ENCODE assay signal across 4 cellular contexts in genomic region chr1:167826127-167826526, GRCh38.
A peak's percentile ranks its signal among the peaks of the same experiment; 100 is the strongest.
TF ChIP-seq lines count a peak whose summit lies in the region.

No MANE protein-coding gene starts in this region.

TF ChIP-seq in GM23338, 12 proteins besides CTCF, POLR2A, EP300 and RAD21 (continues in another document):
- no peak for TF ChIP-seq EZH2phosphoT487 (IDR thresholded peaks at IDR 0.05; ENCODE audit: unreplicated experiment)
- TF ChIP-seq POLR2AphosphoS5 (IDR thresholded peaks at IDR 0.05; ENCODE audit: low read depth) = no peak
- TF ChIP-seq NANOG (IDR thresholded peaks at IDR 0.05; ENCODE audit: borderline replicate concordance) = no peak
- no peak for TF ChIP-seq EZH2 (IDR thresholded peaks at IDR 0.05; ENCODE audit: low read depth, unreplicated experiment)
- no peak for TF ChIP-seq STAT1 (IDR thresholded peaks at IDR 0.05; ENCODE audit: unreplicated experiment)
- TF ChIP-seq JUNB (IDR thresholded peaks at IDR 0.05; ENCODE audit: unreplicated experiment) = no peak
- TF ChIP-seq, protein P1, sequence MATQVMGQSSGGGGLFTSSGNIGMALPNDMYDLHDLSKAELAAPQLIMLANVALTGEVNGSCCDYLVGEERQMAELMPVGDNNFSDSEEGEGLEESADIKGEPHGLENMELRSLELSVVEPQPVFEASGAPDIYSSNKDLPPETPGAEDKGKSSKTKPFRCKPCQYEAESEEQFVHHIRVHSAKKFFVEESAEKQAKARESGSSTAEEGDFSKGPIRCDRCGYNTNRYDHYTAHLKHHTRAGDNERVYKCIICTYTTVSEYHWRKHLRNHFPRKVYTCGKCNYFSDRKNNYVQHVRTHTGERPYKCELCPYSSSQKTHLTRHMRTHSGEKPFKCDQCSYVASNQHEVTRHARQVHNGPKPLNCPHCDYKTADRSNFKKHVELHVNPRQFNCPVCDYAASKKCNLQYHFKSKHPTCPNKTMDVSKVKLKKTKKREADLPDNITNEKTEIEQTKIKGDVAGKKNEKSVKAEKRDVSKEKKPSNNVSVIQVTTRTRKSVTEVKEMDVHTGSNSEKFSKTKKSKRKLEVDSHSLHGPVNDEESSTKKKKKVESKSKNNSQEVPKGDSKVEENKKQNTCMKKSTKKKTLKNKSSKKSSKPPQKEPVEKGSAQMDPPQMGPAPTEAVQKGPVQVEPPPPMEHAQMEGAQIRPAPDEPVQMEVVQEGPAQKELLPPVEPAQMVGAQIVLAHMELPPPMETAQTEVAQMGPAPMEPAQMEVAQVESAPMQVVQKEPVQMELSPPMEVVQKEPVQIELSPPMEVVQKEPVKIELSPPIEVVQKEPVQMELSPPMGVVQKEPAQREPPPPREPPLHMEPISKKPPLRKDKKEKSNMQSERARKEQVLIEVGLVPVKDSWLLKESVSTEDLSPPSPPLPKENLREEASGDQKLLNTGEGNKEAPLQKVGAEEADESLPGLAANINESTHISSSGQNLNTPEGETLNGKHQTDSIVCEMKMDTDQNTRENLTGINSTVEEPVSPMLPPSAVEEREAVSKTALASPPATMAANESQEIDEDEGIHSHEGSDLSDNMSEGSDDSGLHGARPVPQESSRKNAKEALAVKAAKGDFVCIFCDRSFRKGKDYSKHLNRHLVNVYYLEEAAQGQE (IDR thresholded peaks at IDR 0.05; ENCODE audit: unreplicated experiment) = no peak
- TF ChIP-seq, protein P2, sequence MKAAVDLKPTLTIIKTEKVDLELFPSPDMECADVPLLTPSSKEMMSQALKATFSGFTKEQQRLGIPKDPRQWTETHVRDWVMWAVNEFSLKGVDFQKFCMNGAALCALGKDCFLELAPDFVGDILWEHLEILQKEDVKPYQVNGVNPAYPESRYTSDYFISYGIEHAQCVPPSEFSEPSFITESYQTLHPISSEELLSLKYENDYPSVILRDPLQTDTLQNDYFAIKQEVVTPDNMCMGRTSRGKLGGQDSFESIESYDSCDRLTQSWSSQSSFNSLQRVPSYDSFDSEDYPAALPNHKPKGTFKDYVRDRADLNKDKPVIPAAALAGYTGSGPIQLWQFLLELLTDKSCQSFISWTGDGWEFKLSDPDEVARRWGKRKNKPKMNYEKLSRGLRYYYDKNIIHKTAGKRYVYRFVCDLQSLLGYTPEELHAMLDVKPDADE (IDR thresholded peaks at IDR 0.05) = no peak
- no peak for TF ChIP-seq ZNF114 (CRISPR knock-in tag; IDR thresholded peaks at IDR 0.05)

TF ChIP-seq in IMR-90, 13 proteins besides CTCF, POLR2A, EP300 and RAD21:
- TF ChIP-seq RCOR1 (IDR thresholded peaks at IDR 0.05; ENCODE audit: insufficient replicate concordance, low read length) = no peak
- no peak for TF ChIP-seq MAFK (IDR thresholded peaks at IDR 0.05; ENCODE audit: low read depth, low read length)
- TF ChIP-seq FOS (IDR thresholded peaks at IDR 0.05; ENCODE audit: low read depth, low read length) = no peak
- TF ChIP-seq NFE2L2 (IDR thresholded peaks at IDR 0.05; ENCODE audit: low read depth, low read length) = no peak
- no peak for TF ChIP-seq MXI1 (IDR thresholded peaks at IDR 0.05; ENCODE audit: borderline replicate concordance, low read depth, low read length)
- no peak for TF ChIP-seq CHD1 (IDR thresholded peaks at IDR 0.05; ENCODE audit: low read depth, low read length)
- TF ChIP-seq SMC3 (IDR thresholded peaks at IDR 0.05; ENCODE audit: low read depth, low read length) = no peak
- TF ChIP-seq USF2 (IDR thresholded peaks at IDR 0.05; ENCODE audit: low read depth, low read length) = no peak
- TF ChIP-seq RFX5 (IDR thresholded peaks at IDR 0.05; ENCODE audit: low read depth, low read length) = no peak
- TF ChIP-seq BHLHE40 (IDR thresholded peaks at IDR 0.05; ENCODE audit: low read depth, low read length) = no peak
- TF ChIP-seq ELK1 (IDR thresholded peaks at IDR 0.05; ENCODE audit: borderline replicate concordance, low read depth, low read length) = no peak
- TF ChIP-seq MAZ (IDR thresholded peaks at IDR 0.05; ENCODE audit: borderline replicate concordance, low read depth, low read length) = no peak
- TF ChIP-seq CEBPB (IDR thresholded peaks at IDR 0.05; ENCODE audit: low read depth, low read length) = no peak

TF ChIP-seq in K562, 482 proteins besides CTCF, POLR2A, EP300 and RAD21 (continues in another document):
- TF ChIP-seq MAFF (IDR thresholded peaks at IDR 0.05; ENCODE audit: low read length) (no peak), FIP1L1 (IDR thresholded peaks at IDR 0.05; ENCODE audit: low read depth, low read length, poor library complexity, severe bottlenecking) (no peak), CXXC5 (CRISPR knock-in tag; IDR thresholded peaks at IDR 0.05) (peak; percentile 50), MYNN (IDR thresholded peaks at IDR 0.05) (no peak), MYNN (CRISPR knock-in tag; IDR thresholded peaks at IDR 0.05) (no peak), ERF (CRISPR knock-in tag; IDR thresholded peaks at IDR 0.05) (no peak), CEBPG (CRISPR knock-in tag; IDR thresholded peaks at IDR 0.05) (no peak), CEBPG (tag; conservative IDR thresholded peaks at IDR 0.05 in 1 of 2, IDR thresholded peaks at IDR 0.05 in 1 of 2) (no peak), ZBTB17 (CRISPR knock-in tag; IDR thresholded peaks at IDR 0.05) (0 out of 2 replicates have a peak, but pooled peaks have one; percentile 16), KLF6 (CRISPR knock-in tag; IDR thresholded peaks at IDR 0.05; ENCODE audit: borderline replicate concordance) (0 out of 2 replicates have a peak, but pooled peaks have one; percentile 36), TEAD2 (tag; IDR thresholded peaks at IDR 0.05) (no peak), ESRRB (CRISPR knock-in tag; IDR thresholded peaks at IDR 0.05; ENCODE audit: borderline replicate concordance) (no peak), SMARCC2 (IDR thresholded peaks at IDR 0.05; ENCODE audit: low read depth) (no peak), TAL1 (IDR thresholded peaks at IDR 0.05) (no peak), SMARCA5 (IDR thresholded peaks at IDR 0.05) (no peak), MLLT1 (IDR thresholded peaks at IDR 0.05) (no peak), SNAPC5 (CRISPR knock-in tag; IDR thresholded peaks at IDR 0.05) (no peak), MCM3 (IDR thresholded peaks at IDR 0.05) (no peak)
- TF ChIP-seq, protein P3, sequence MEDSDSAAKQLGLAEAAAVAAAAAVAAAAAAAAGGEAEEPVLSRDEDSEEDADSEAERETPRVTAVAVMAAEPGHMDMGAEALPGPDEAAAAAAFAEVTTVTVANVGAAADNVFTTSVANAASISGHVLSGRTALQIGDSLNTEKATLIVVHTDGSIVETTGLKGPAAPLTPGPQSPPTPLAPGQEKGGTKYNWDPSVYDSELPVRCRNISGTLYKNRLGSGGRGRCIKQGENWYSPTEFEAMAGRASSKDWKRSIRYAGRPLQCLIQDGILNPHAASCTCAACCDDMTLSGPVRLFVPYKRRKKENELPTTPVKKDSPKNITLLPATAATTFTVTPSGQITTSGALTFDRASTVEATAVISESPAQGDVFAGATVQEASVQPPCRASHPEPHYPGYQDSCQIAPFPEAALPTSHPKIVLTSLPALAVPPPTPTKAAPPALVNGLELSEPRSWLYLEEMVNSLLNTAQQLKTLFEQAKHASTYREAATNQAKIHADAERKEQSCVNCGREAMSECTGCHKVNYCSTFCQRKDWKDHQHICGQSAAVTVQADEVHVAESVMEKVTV (CRISPR knock-in tag; IDR thresholded peaks at IDR 0.05) = no peak
- TF ChIP-seq, protein P4, sequence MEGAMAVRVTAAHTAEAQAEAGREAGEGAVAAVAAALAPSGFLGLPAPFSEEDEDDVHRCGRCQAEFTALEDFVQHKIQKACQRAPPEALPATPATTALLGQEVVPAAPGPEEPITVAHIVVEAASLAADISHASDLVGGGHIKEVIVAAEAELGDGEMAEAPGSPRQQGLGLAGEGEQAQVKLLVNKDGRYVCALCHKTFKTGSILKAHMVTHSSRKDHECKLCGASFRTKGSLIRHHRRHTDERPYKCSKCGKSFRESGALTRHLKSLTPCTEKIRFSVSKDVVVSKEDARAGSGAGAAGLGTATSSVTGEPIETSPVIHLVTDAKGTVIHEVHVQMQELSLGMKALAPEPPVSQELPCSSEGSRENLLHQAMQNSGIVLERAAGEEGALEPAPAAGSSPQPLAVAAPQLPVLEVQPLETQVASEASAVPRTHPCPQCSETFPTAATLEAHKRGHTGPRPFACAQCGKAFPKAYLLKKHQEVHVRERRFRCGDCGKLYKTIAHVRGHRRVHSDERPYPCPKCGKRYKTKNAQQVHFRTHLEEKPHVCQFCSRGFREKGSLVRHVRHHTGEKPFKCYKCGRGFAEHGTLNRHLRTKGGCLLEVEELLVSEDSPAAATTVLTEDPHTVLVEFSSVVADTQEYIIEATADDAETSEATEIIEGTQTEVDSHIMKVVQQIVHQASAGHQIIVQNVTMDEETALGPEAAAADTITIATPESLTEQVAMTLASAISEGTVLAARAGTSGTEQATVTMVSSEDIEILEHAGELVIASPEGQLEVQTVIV (CRISPR knock-in tag; IDR thresholded peaks at IDR 0.05; ENCODE audit: borderline replicate concordance) = 0 out of 2 replicates have a peak, but pooled peaks have one; percentile 8

TF ChIP-seq in SK-N-SH treated with all-trans-retinoic acid at 6 μM for 48 hours, 23 proteins besides CTCF, POLR2A, EP300 and RAD21:
- TF ChIP-seq, protein P5, sequence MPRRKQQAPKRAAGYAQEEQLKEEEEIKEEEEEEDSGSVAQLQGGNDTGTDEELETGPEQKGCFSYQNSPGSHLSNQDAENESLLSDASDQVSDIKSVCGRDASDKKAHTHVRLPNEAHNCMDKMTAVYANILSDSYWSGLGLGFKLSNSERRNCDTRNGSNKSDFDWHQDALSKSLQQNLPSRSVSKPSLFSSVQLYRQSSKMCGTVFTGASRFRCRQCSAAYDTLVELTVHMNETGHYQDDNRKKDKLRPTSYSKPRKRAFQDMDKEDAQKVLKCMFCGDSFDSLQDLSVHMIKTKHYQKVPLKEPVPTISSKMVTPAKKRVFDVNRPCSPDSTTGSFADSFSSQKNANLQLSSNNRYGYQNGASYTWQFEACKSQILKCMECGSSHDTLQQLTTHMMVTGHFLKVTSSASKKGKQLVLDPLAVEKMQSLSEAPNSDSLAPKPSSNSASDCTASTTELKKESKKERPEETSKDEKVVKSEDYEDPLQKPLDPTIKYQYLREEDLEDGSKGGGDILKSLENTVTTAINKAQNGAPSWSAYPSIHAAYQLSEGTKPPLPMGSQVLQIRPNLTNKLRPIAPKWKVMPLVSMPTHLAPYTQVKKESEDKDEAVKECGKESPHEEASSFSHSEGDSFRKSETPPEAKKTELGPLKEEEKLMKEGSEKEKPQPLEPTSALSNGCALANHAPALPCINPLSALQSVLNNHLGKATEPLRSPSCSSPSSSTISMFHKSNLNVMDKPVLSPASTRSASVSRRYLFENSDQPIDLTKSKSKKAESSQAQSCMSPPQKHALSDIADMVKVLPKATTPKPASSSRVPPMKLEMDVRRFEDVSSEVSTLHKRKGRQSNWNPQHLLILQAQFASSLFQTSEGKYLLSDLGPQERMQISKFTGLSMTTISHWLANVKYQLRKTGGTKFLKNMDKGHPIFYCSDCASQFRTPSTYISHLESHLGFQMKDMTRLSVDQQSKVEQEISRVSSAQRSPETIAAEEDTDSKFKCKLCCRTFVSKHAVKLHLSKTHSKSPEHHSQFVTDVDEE (CRISPR knock-in tag; IDR thresholded peaks at IDR 0.05) = no peak
TF ChIP-seq in SK-N-SH treated with all-trans-retinoic acid at 6 μM for 48 hours: peak in this region for 0.
